9 cellular contexts compared by ENCODE assay signal in the genomic region with DNA sequence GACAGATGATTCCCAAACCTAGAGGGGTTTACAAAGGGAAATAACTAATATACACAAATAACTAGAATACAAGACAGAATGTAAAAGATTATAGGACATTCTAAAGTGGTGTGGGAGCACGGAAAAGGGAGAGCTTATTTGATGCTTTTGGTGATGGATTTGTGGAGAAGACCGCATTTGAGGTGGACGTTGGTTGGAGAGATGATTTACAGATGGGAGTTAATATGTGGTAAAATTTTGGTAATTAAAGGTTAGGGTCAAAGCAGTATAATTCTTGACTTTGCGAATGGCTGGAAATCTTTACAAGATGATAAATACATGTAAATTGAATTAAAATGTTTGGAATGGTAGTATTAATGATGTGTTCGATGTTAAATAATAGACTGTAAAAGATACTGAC. TPM values are rescaled to one million over a fixed set of nuclear protein-coding genes. Genes with fewer than 3 reads are reported as not detected.
DNase-seq lines count a peak whose midpoint lies in the region; ATAC-seq and TF ChIP-seq lines count a peak whose summit lies in the region.
"Had no signal": no experiment of that assay in that cellular context is flagged by ENCODE, and none has a peak within 500 bp of the region (broad histone marks: within the 10 kb centered on the region; RNA-seq: fewer than 3 reads in every experiment).

No MANE protein-coding gene starts in this region.

- H3K9me3 ChIP-seq in Caco-2 (no peaks in the 10 kb centered on the region), MG63 (no peaks in the 10 kb centered on the region)

- H3K36me3 Mint-ChIP-seq in Caco-2 (ENCODE audit: insufficient read depth, unreplicated experiment) (peaks cover 24% of the 10 kb centered on the region), natural killer cell (no peaks in the 10 kb centered on the region)
- peaks cover 11% of the 10 kb centered on the region for H3K36me3 Mint-ChIP-seq in dendritic cell treated with granulocyte-macrophage colony-stimulating factor and Interleukin-4, amounts not matched to agents 40 ng/mL and 50 ng/mL, for 4 days (ENCODE audit: low read depth)

- intact Hi-C loops in Caco-2 (cut with micrococcal nuclease; ENCODE audit: unreplicated experiment), result loop anchor here (10.0 kb wide), 1 partner anchor 190 kb away; no protein-coding TSS in a partner anchor
- intact Hi-C loops in dendritic cell treated with granulocyte-macrophage colony-stimulating factor and Interleukin-4, amounts not matched to agents 40 ng/mL and 50 ng/mL, for 4 days (cut with micrococcal nuclease), result loop anchor here (2.0 kb wide), 1 partner anchor 100 kb away; a partner anchor contains a TSS
- intact Hi-C loops in natural killer cell (cut with micrococcal nuclease), result no loop called here

- no TSS peak for BruUV-seq in Caco-2 (replicated peaks; lab: Mats Ljungman, UMichigan)

- DNase-seq in Caco-2, result no peak
- no peak for DNase-seq in MG63
- no peak for DNase-seq in natural killer cell
- DNase-seq in SKM-1 (lab: John Stamatoyannopoulos, UW; ENCODE audit: unreplicated experiment), result no peak
- no peak for DNase-seq in NOMO-1 treated with dmso at 0.1 percent for 144 hours (lab: John Stamatoyannopoulos, UW; ENCODE audit: unreplicated experiment)
- DNase-seq in NCI-H510A treated with DMSO at 0.1 percent for 48 hours (lab: John Stamatoyannopoulos, UW), result no peak
- DNase-seq: effector CD8-positive, alpha-beta T cell had no signal

- H3K27me3 ChIP-seq in Caco-2 (replicated peaks; ENCODE audit: control insufficient read depth, insufficient read depth, low read length), result no peaks in the 10 kb centered on the region
- H3K27me3 ChIP-seq in MG63, result no peaks in the 10 kb centered on the region

- no peak for ATAC-seq in natural killer cell
- ATAC-seq in GM21423 (IDR thresholded peaks at IDR 0.05; ENCODE audit: unreplicated experiment), result no peak

- TF ChIP-seq CTCF in Caco-2 (IDR thresholded peaks at IDR 0.05; ENCODE audit: insufficient read depth in 1 of 2, low read depth in 1 of 2, low read length in 1 of 2, severe bottlenecking in 1 of 2, unreplicated experiment in 1 of 2), result no peak
- TF ChIP-seq CTCF in natural killer cell (IDR thresholded peaks at IDR 0.05), result no peak

- POLR2A ChIA-PET in Caco-2 (lab: Charles Lee), result no interaction called here

- H3K27me3 Mint-ChIP-seq in Caco-2 (ENCODE audit: insufficient read depth, unreplicated experiment), result no peaks in the 10 kb centered on the region
- peaks cover 3% of the 10 kb centered on the region for H3K27me3 Mint-ChIP-seq in dendritic cell treated with granulocyte-macrophage colony-stimulating factor and Interleukin-4, amounts not matched to agents 40 ng/mL and 50 ng/mL, for 4 days
- H3K27me3 Mint-ChIP-seq in natural killer cell (ENCODE audit: low read depth in 2 of 2), result peaks cover 0 to 3% of the 10 kb centered on the region in 2 donors

- H3K9me3 Mint-ChIP-seq in Caco-2 (ENCODE audit: unreplicated experiment) (no peaks in the 10 kb centered on the region), natural killer cell (no peaks in the 10 kb centered on the region)
- no peaks in the 10 kb centered on the region for H3K9me3 Mint-ChIP-seq in dendritic cell treated with granulocyte-macrophage colony-stimulating factor and Interleukin-4, amounts not matched to agents 40 ng/mL and 50 ng/mL, for 4 days

- H3K4me3 ChIP-seq in Caco-2 (ENCODE audit: low read depth, low read length) (peak overlapping the region; percentile 93), MG63 (peak overlapping the region; percentile 91)

- CTCF ChIA-PET in Caco-2 (lab: Charles Lee), result no interaction called here

- H3K4me1 ChIP-seq in Caco-2, result peaks cover 7% of the 10 kb centered on the region; the same call in 1 of the 2 replicates

- H3K27ac Mint-ChIP-seq in Caco-2 (ENCODE audit: unreplicated experiment) (peak overlapping the region; percentile 100), natural killer cell (peak overlapping the region; percentile 99 to 100)
- H3K27ac Mint-ChIP-seq in dendritic cell treated with granulocyte-macrophage colony-stimulating factor and Interleukin-4, amounts not matched to agents 40 ng/mL and 50 ng/mL, for 4 days, result no peak overlapping the region

- H3K36me3 ChIP-seq in Caco-2 (ENCODE audit: control insufficient read depth, insufficient read depth, low read length) (no peaks in the 10 kb centered on the region), MG63 (no peaks in the 10 kb centered on the region; the same call in 1 of the 2 replicates)

- H3K4me3 Mint-ChIP-seq in Caco-2 (ENCODE audit: unreplicated experiment) (peak overlapping the region; percentile 99), natural killer cell (peak overlapping the region; percentile 99)
- peak overlapping the region; percentile 92 for H3K4me3 Mint-ChIP-seq in dendritic cell treated with granulocyte-macrophage colony-stimulating factor and Interleukin-4, amounts not matched to agents 40 ng/mL and 50 ng/mL, for 4 days

- H3K4me1 Mint-ChIP-seq in Caco-2 (ENCODE audit: low read depth, unreplicated experiment), result peaks cover 20% of the 10 kb centered on the region
- peaks cover 8% of the 10 kb centered on the region for H3K4me1 Mint-ChIP-seq in dendritic cell treated with granulocyte-macrophage colony-stimulating factor and Interleukin-4, amounts not matched to agents 40 ng/mL and 50 ng/mL, for 4 days (ENCODE audit: low read depth)
- H3K4me1 Mint-ChIP-seq in natural killer cell, result peaks cover 21% of the 10 kb centered on the region in 2 donors

RNA-seq across cellular contexts. Expression of a gene that starts 1.2 kb away (rescaled TPM):
- total RNA-seq in Caco-2 (2022) (24.8 and 29.5 TPM in 2 replicates), natural killer cell (1 to 10 TPM; 2.4 to 4.1 (median 3.6) TPM)
- total RNA-seq in MG63 (2014; rRNA removed; shearing (Covaris generic); ENCODE audit: low replicate concordance), result 16.1 and 1,870 TPM in 2 replicates

RNA-seq across cellular contexts. Expression of a gene that starts 26.1 kb away (rescaled TPM):
- total RNA-seq in Caco-2 (2022), result 12.9 and 14.6 TPM in 2 replicates
- total RNA-seq in MG63 (2014; rRNA removed; shearing (Covaris generic); ENCODE audit: low replicate concordance), result 11.9 and 12.6 TPM in 2 replicates
- 10 to 100 TPM; 13.7 to 15.2 (median 14.2) TPM for total RNA-seq in natural killer cell

RNA-seq across cellular contexts. Expression of a gene that starts 30.4 kb away (rescaled TPM):
- total RNA-seq in Caco-2 (2022) (11.7 and 17.0 TPM in 2 replicates), natural killer cell (10 to 100 TPM; 34.2 to 43.7 (median 37.4) TPM)
- 9.3 and 59.4 TPM in 2 replicates for total RNA-seq in MG63 (2014; rRNA removed; shearing (Covaris generic); ENCODE audit: low replicate concordance)
